6 cellular contexts compared by ENCODE assay signal in genomic region chr13:72845148-72845547, GRCh38.
DNase-seq lines count a peak whose midpoint lies in the region; ATAC-seq and TF ChIP-seq lines count a peak whose summit lies in the region.
"Not testable (repeated sequence)": the region's sequence is repeated elsewhere in the genome, so short reads cannot be mapped to it uniquely, and the experiment has no call there.

No MANE protein-coding gene starts in this region.

- H3K36me3 ChIP-seq in HEK293 (ENCODE audit: control insufficient read depth in 2 of 2, insufficient read depth in 1 of 2, low read length in 2 of 2): peaks cover 0 to 65% of the 10 kb centered on the region in 2 experiments; a peak in 2 of 3 replicates

- not testable (repeated sequence) for ATAC-seq in SK-N-SH treated with all-trans-retinoic acid at 6 μM for 48 hours, WTC11

- H3K4me1 ChIP-seq in HEK293 (ENCODE audit: control insufficient read depth, insufficient read depth, low read length): not testable (repeated sequence)

- H3K9me3 ChIP-seq in HEK293 (ENCODE audit: control insufficient read depth, insufficient read depth, low read depth, low read length): not testable (repeated sequence)

- POLR2A ChIA-PET in HEK293 (lab: Yijun Ruan, JAX); WTC11 (lab: Charles Lee): not testable (repeated sequence)

- H3K36me3 Mint-ChIP-seq in WTC11: peaks cover 22% of the 10 kb centered on the region
- peaks cover 37% of the 10 kb centered on the region for H3K36me3 Mint-ChIP-seq in activated naive CD4-positive, alpha-beta T cell treated with anti-CD3 and anti-CD28 coated beads, Interleukin-2, amount 50 U/mL, for 24 hours
- H3K36me3 Mint-ChIP-seq in neural crest cell (ENCODE audit: low read depth): peaks cover 24% of the 10 kb centered on the region
- peaks cover 39% of the 10 kb centered on the region for H3K36me3 Mint-ChIP-seq in type B pancreatic cell

- H3K27ac Mint-ChIP-seq in WTC11 (0 out of 2 replicates have a peak overlapping the region, but pooled peaks have one; percentile 36), neural crest cell (ENCODE audit: unreplicated experiment) (peak overlapping the region; percentile 92), type B pancreatic cell (peak overlapping the region; percentile 48)
- H3K27ac Mint-ChIP-seq in activated naive CD4-positive, alpha-beta T cell treated with anti-CD3 and anti-CD28 coated beads, Interleukin-2, amount 50 U/mL, for 24 hours: peak overlapping the region; percentile 59

- not testable (repeated sequence) for H3K4me3 ChIP-seq in HEK293 (ENCODE audit: low read depth, low read length)

- not testable (repeated sequence) for H3K27ac ChIP-seq in HEK293 (ENCODE audit: extremely low read depth, low read depth, low read length)

- not testable (repeated sequence) for H3K4me3 Mint-ChIP-seq in WTC11; activated naive CD4-positive, alpha-beta T cell treated with anti-CD3 and anti-CD28 coated beads, Interleukin-2, amount 50 U/mL, for 24 hours; neural crest cell; type B pancreatic cell

- not testable (repeated sequence) for TF ChIP-seq CTCF in HEK293 (tag by site-specific recombination; IDR thresholded peaks at IDR 0.05); WTC11 (IDR thresholded peaks at IDR 0.05); neural crest cell (conservative IDR thresholded peaks at IDR 0.05); type B pancreatic cell (conservative IDR thresholded peaks at IDR 0.05)

- H3K27me3 Mint-ChIP-seq in WTC11 (ENCODE audit: low read depth); activated naive CD4-positive, alpha-beta T cell treated with anti-CD3 and anti-CD28 coated beads, Interleukin-2, amount 50 U/mL, for 24 hours; neural crest cell (ENCODE audit: low read depth); type B pancreatic cell: not testable (repeated sequence)

- not testable (repeated sequence) for H3K4me1 Mint-ChIP-seq in WTC11; activated naive CD4-positive, alpha-beta T cell treated with anti-CD3 and anti-CD28 coated beads, Interleukin-2, amount 50 U/mL, for 24 hours; neural crest cell; type B pancreatic cell (ENCODE audit: unreplicated experiment)

- not testable (repeated sequence) for DNase-seq in WTC11 (ENCODE audit: low spot score); neural crest cell (ENCODE audit: low read depth, low spot score); type B pancreatic cell (ENCODE audit: extremely low spot score, unreplicated experiment)

- CTCF ChIA-PET in HEK293 (lab: Yijun Ruan, JAX); WTC11 (lab: Charles Lee): not testable (repeated sequence)

- H3K9me3 Mint-ChIP-seq in WTC11; activated naive CD4-positive, alpha-beta T cell treated with anti-CD3 and anti-CD28 coated beads, Interleukin-2, amount 50 U/mL, for 24 hours; neural crest cell; type B pancreatic cell: not testable (repeated sequence)

TF ChIP-seq in HEK293, 187 proteins besides CTCF, POLR2A, EP300 and RAD21:
- peak; percentile 68 for TF ChIP-seq ZNF146 (tag by site-specific recombination; IDR thresholded peaks at IDR 0.05)

TF ChIP-seq in SK-N-SH treated with all-trans-retinoic acid at 6 μM for 48 hours, 23 proteins besides CTCF, POLR2A, EP300 and RAD21:
- peak; percentile 66; the same call in 1 of the 2 replicates for TF ChIP-seq ZNF8 (CRISPR knock-in tag; IDR thresholded peaks at IDR 0.05)

Comparison
In these comparisons a context has a peak if more than half of its experiments do, and no peak if none do; other contexts are left out.
1. H3K27ac Mint-ChIP-seq: peak in every context shown above with its lines; median percentile 92 in neural crest cell; 59 in activated naive CD4-positive, alpha-beta T cell treated with anti-CD3 and anti-CD28 coated beads, Interleukin-2, amount 50 U/mL, for 24 hours; 48 in type B pancreatic cell; 36 in WTC11.